Comparison of ENCODE assay signal across 8 cellular contexts in genomic region chr14:21300892-21301291, GRCh38. TPM values are rescaled to one million over a fixed set of nuclear protein-coding genes. Genes with fewer than 3 reads are reported as not detected.
DNase-seq lines count a peak whose midpoint lies in the region; ATAC-seq and TF ChIP-seq lines count a peak whose summit lies in the region.

No MANE protein-coding gene starts in this region.

- in situ Hi-C loops in GM23248 (cut with MboI) (no loop called here), brain microvascular endothelial cell (cut with HindIII; ENCODE audit: low pct_ligation_motif_present, low sequenced_read_pairs) (no loop called here)

- H3F3A ChIP-seq in GM23248 (ENCODE audit: insufficient read depth) = no peaks in the 10 kb centered on the region

- H3K27me3 ChIP-seq in GM23248 (replicated peaks; ENCODE audit: insufficient read depth) (peaks cover 23% of the 10 kb centered on the region), brain microvascular endothelial cell (replicated peaks) (peaks cover 4% of the 10 kb centered on the region), right lobe of liver (no peaks in the 10 kb centered on the region), subcutaneous abdominal adipose tissue (ENCODE audit: control insufficient read depth in 5 of 5, insufficient read depth in 4 of 5, low read length in 5 of 5) (peaks cover 0 to 6% (median 2%) of the 10 kb centered on the region in 5 donors)

- intact Hi-C loops in OCI-LY7 (cut with micrococcal nuclease; ENCODE audit: unreplicated experiment) = no loop called here
- intact Hi-C loops in right lobe of liver (cut with DNase I) = no loop called here

- no peak for TF ChIP-seq POLR2A in right lobe of liver (IDR thresholded peaks at IDR 0.05)

- H3K27ac ChIP-seq in GM23248 (no peak overlapping the region), OCI-LY7 (ENCODE audit: low read depth, low read length, poor library complexity, severe bottlenecking) (no peak overlapping the region), brain microvascular endothelial cell (no peak overlapping the region), right lobe of liver (no peak overlapping the region), subcutaneous abdominal adipose tissue (ENCODE audit: low read depth, low read length) (no peak overlapping the region)

- H3K79me2 ChIP-seq in GM23248 (ENCODE audit: insufficient read depth) (no peaks in the 10 kb centered on the region), OCI-LY7 (ENCODE audit: insufficient read depth, low read depth, low read length) (no peaks in the 10 kb centered on the region)

- H4K20me1 ChIP-seq in GM23248 (ENCODE audit: insufficient read depth) = no peaks in the 10 kb centered on the region
- H4K20me1 ChIP-seq in OCI-LY7 (ENCODE audit: insufficient read depth, low read length) = no peaks in the 10 kb centered on the region

- TF ChIP-seq CTCF in OCI-LY7 (conservative IDR thresholded peaks at IDR 0.05; ENCODE audit: low read length) (0 out of 2 replicates have a peak, but pooled peaks have one; percentile 17), brain microvascular endothelial cell (IDR thresholded peaks at IDR 0.05; ENCODE audit: low read depth, low read length, missing control alignments) (no peak), right lobe of liver (IDR thresholded peaks at IDR 0.05) (peak in 2 of 4 donors; percentile 29)

- H3K4me2 ChIP-seq in GM23248 (ENCODE audit: unreplicated experiment) = peak overlapping the region; percentile 35
- H3K4me2 ChIP-seq in OCI-LY7 (ENCODE audit: low read length) = peak overlapping the region; percentile 73

- no peaks in the 10 kb centered on the region for H3K9me3 ChIP-seq in GM23248 (ENCODE audit: low read depth)
- H3K9me3 ChIP-seq in OCI-LY7 (ENCODE audit: low read length) = no peaks in the 10 kb centered on the region
- no peaks in the 10 kb centered on the region for H3K9me3 ChIP-seq in right lobe of liver
- no peaks in the 10 kb centered on the region for H3K9me3 ChIP-seq in subcutaneous abdominal adipose tissue (ENCODE audit: control insufficient read depth in 5 of 5, low read length in 5 of 5)

- DNase-seq in GM23248 (peak; percentile 13), OCI-LY7 (ENCODE audit: low spot score) (peak; percentile 51), brain microvascular endothelial cell (no peak), right lobe of liver (peak in 2 of 3 donors; percentile 55 to 61), GM19238 (ENCODE audit: insufficient read length, low spot score) (no peak), epidermal melanocyte (ENCODE audit: insufficient read length, low spot score) (no peak)

- peak overlapping the region; percentile 51; the same call in 1 of the 2 replicates for H2AFZ ChIP-seq in GM23248
- peak overlapping the region; percentile 85 for H2AFZ ChIP-seq in OCI-LY7 (ENCODE audit: low read length)

- ATAC-seq in right lobe of liver (peak; percentile 81 to 95 (median 90)), HG03469 (IDR thresholded peaks at IDR 0.05; ENCODE audit: unreplicated experiment) (no peak)

- H3K4me1 ChIP-seq in GM23248 (ENCODE audit: insufficient read depth) (no peaks in the 10 kb centered on the region), OCI-LY7 (ENCODE audit: insufficient read depth, low read length, poor library complexity, severe bottlenecking) (peaks cover 11% of the 10 kb centered on the region), right lobe of liver (no peaks in the 10 kb centered on the region), subcutaneous abdominal adipose tissue (ENCODE audit: control insufficient read depth in 5 of 5, insufficient read depth in 5 of 5, low read length in 5 of 5) (peaks cover 0 to 7% (median 6%) of the 10 kb centered on the region in 5 donors)

- H3K9ac ChIP-seq in GM23248 = no peak overlapping the region
- peak overlapping the region in 2 of 5 donors; percentile 21 to 37 for H3K9ac ChIP-seq in subcutaneous abdominal adipose tissue (ENCODE audit: low read length in 5 of 5)

- POLR2A ChIA-PET in OCI-LY7 (lab: Charles Lee) = interaction anchor here (0.7 to 0.8 kb wide), 2 partner anchors 11 to 143 kb away, joined by 3 to 4 read pairs; no protein-coding TSS in a partner anchor

- H3K4me3 ChIP-seq in GM23248 = peak overlapping the region; percentile 43
- peak overlapping the region; percentile 57 for H3K4me3 ChIP-seq in OCI-LY7 (ENCODE audit: low read depth, low read length, poor library complexity, severe bottlenecking)
- H3K4me3 ChIP-seq in brain microvascular endothelial cell (ENCODE audit: low read depth, low read length) = peak overlapping the region; percentile 35
- H3K4me3 ChIP-seq in right lobe of liver = peak overlapping the region; percentile 18 to 48 (median 41)
- peak overlapping the region in 4 of 5 donors; percentile 36 to 56 (median 48) for H3K4me3 ChIP-seq in subcutaneous abdominal adipose tissue (ENCODE audit: low read depth in 1 of 5, low read length in 5 of 5)

- CTCF ChIA-PET in OCI-LY7 (lab: Charles Lee; ENCODE audit: unreplicated experiment) = no interaction called here

- H3K36me3 ChIP-seq in GM23248 (ENCODE audit: low read depth) = no peaks in the 10 kb centered on the region
- no peaks in the 10 kb centered on the region for H3K36me3 ChIP-seq in OCI-LY7 (ENCODE audit: insufficient read depth, low read length)
- H3K36me3 ChIP-seq in brain microvascular endothelial cell (replicated peaks) = no peaks in the 10 kb centered on the region
- no peaks in the 10 kb centered on the region for H3K36me3 ChIP-seq in right lobe of liver
- H3K36me3 ChIP-seq in subcutaneous abdominal adipose tissue (ENCODE audit: control insufficient read depth in 5 of 5, insufficient read depth in 5 of 5, low read length in 5 of 5) = no peaks in the 10 kb centered on the region

- no TSS peak for BruUV-seq in OCI-LY7 (replicated peaks; lab: Mats Ljungman, UMichigan)

- 6 to 9% methylated on average over 27 to 30 of the region's 30 CpGs for WGBS in GM23248 (ENCODE audit: low coverage in 1 of 2, low lambda C conversion rate in 2 of 2, missing lambda C conversion rate in 2 of 2), 2 experiments
- 8% methylated on average over 16 of the region's 30 CpGs for WGBS in right lobe of liver (ENCODE audit: insufficient coverage, low coverage, low lambda C conversion rate, missing lambda C conversion rate)

- H3K9me2 ChIP-seq in GM23248 (ENCODE audit: insufficient read depth) (no peaks in the 10 kb centered on the region), OCI-LY7 (ENCODE audit: insufficient read depth, low read length) (no peaks in the 10 kb centered on the region)

RNA-seq across cellular contexts. Expression of gene RPGRIP1, which starts 21.0 kb away (rescaled TPM):
- total RNA-seq in GM23248 (2014; rRNA removed; shearing (Covaris generic)) = not detected in 2 replicates
- not detected in 2 replicates for polyA plus RNA-seq in GM23248 (2016; fragmentation: Nextera tagmentation; extraction: Ambion mirVana)
- 0.13 TPM in 1 of 2 replicates, not detected in the other for total RNA-seq in OCI-LY7 (2014; rRNA removed; shearing (Covaris generic))
- total RNA-seq in OCI-LY7 (2022) (0.39 and 0.51 TPM in 2 replicates), right lobe of liver (1 to 10 TPM in 3 of 6 experiments, under 1 TPM in 3; 0.22 to 1.8 (median 1.0) TPM)

RNA-seq across cellular contexts. Expression of gene HNRNPC, which starts 31.6 kb away (rescaled TPM):
- total RNA-seq in GM23248 (2014; rRNA removed; shearing (Covaris generic)) = 674 and 705 TPM in 2 replicates
- 584 and 592 TPM in 2 replicates for polyA plus RNA-seq in GM23248 (2016; fragmentation: Nextera tagmentation; extraction: Ambion mirVana)
- total RNA-seq in OCI-LY7 (2014; rRNA removed; shearing (Covaris generic)) = 887 and 1,000 TPM in 2 replicates
- total RNA-seq in OCI-LY7 (2022) (897 and 969 TPM in 2 replicates), right lobe of liver (100 to 1,000 TPM; 170 to 247 (median 229) TPM)

Comparison
In these comparisons a context has a peak if more than half of its experiments do, and no peak if none do; other contexts are left out.
1. DNase-seq: peak in GM23248 (single experiment), OCI-LY7 (single experiment) and right lobe of liver (2 of 3); none in brain microvascular endothelial cell (single experiment), GM19238 (single experiment) and epidermal melanocyte (single experiment).
2. Peak in every context shown above with its lines, with median percentiles within 50 percentile points of each other: H3K4me3 ChIP-seq.